Comparison of ENCODE assay signal across 1 cellular context in genomic region chr3:196739671-196740475, GRCh38.
A peak's percentile ranks its signal among the peaks of the same experiment; 100 is the strongest.
TF ChIP-seq lines count a peak whose summit lies in the region.

TSS of gene PAK2 (plus strand) at chr3:196739857. CDS start at chr3:196782647, 42,790 bp downstream.

TF ChIP-seq in GM12878, 131 proteins besides CTCF, POLR2A, EP300 and RAD21 (continued from another document):
- no peak for TF ChIP-seq USF2 (IDR thresholded peaks at IDR 0.05; ENCODE audit: borderline replicate concordance, low read depth, low read length)
- TF ChIP-seq HDGF (IDR thresholded peaks at IDR 0.05) = no peak
- TF ChIP-seq YY1 (IDR thresholded peaks at IDR 0.05; ENCODE audit: low read depth, low read length) = peak; percentile 93
